ENCODE assay signal across 10 cellular contexts in the genomic region with DNA sequence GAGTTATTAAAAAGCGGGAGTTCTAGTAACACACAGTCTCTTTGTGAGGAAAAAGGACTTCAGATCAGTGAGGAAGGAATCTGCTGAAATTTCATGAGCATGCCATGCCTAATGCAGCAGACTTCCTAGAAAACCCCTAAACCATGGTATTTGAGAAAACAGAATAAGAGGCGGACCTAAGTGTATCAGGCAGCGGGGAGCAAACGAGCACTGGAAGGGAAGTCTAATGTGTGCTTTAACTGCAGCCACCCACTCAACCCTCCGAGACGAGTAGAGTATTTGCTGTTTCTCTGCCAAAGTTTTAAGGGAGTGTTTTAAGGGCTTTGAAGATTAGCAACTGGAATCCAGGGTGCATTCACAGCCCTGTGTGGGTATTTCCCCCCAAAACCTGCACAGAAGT. TPM values are rescaled to one million over a fixed set of nuclear protein-coding genes. Genes with fewer than 3 reads are reported as not detected.
DNase-seq lines count a peak whose midpoint lies in the region; ATAC-seq and TF ChIP-seq lines count a peak whose summit lies in the region.
"Had no signal": no experiment of that assay in that cellular context is flagged by ENCODE, and none has a peak within 500 bp of the region (broad histone marks: within the 10 kb centered on the region; RNA-seq: fewer than 3 reads in every experiment).

No MANE protein-coding gene starts in this region.

- H3K4me3 ChIP-seq in heart right ventricle (no peak overlapping the region), osteoblast (ENCODE audit: insufficient read depth, low read length) (no peak overlapping the region), uterus (no peak overlapping the region)

- peaks cover 0 to 74% (median 11%) of the 10 kb centered on the region in 9 donors for H3K36me3 ChIP-seq in heart right ventricle
- H3K36me3 ChIP-seq in osteoblast (ENCODE audit: insufficient read depth, low read length) = peaks cover 39% of the 10 kb centered on the region
- no peaks in the 10 kb centered on the region for H3K36me3 ChIP-seq in uterus

- 41 to 42% methylated on average over 6 of the region's 6 CpGs for WGBS in heart right ventricle, 2 donors

- H3K4me1 Mint-ChIP-seq in activated naive CD4-positive, alpha-beta T cell treated with anti-CD3 and anti-CD28 coated beads, Interleukin-2, amount 10 ng/mL, durations not matched to agents 7 days and 5 days = peaks cover 23% of the 10 kb centered on the region

- DNase-seq in activated naive CD4-positive, alpha-beta T cell treated with anti-CD3 and anti-CD28 coated beads, Interleukin-2, amount 10 ng/mL, durations not matched to agents 7 days and 5 days = no peak
- no peak for DNase-seq in activated naive CD4-positive, alpha-beta T cell treated with anti-CD3 and anti-CD28 coated beads, Interleukin-2, amount 50 U/mL, for 16 hours
- DNase-seq in heart right ventricle (no peak), osteoblast (ENCODE audit: insufficient read length, low spot score, missing footprints) (peak; percentile 44), uterus (no peak), anterior cingulate cortex (lab: John Stamatoyannopoulos, UW) (no peak)
- no peak for DNase-seq in activated CD4-positive, alpha-beta T cell treated with anti-CD3 and anti-CD28 coated beads, Interleukin-2, amount 50 U/mL, for 48 hours
- DNase-seq: mesendoderm had no signal

- peaks cover 0 to 19% (median 14%) of the 10 kb centered on the region in 9 donors for H3K4me1 ChIP-seq in heart right ventricle
- no peaks in the 10 kb centered on the region for H3K4me1 ChIP-seq in osteoblast (ENCODE audit: insufficient read depth, low read length)
- H3K4me1 ChIP-seq in uterus = no peaks in the 10 kb centered on the region

- H3K79me2 ChIP-seq in osteoblast (ENCODE audit: insufficient read depth, low read length) = no peaks in the 10 kb centered on the region

- no peaks in the 10 kb centered on the region for H3K27me3 Mint-ChIP-seq in activated naive CD4-positive, alpha-beta T cell treated with anti-CD3 and anti-CD28 coated beads, Interleukin-2, amount 10 ng/mL, durations not matched to agents 7 days and 5 days

- H4K20me1 ChIP-seq in osteoblast (ENCODE audit: insufficient read depth, low read length) = no peaks in the 10 kb centered on the region

- no peaks in the 10 kb centered on the region for H3K9me3 ChIP-seq in heart right ventricle
- H3K9me3 ChIP-seq in osteoblast (ENCODE audit: low read depth, low read length) = no peaks in the 10 kb centered on the region
- H3K9me3 ChIP-seq in uterus = no peaks in the 10 kb centered on the region

- H3K27me3 ChIP-seq in heart right ventricle (no peaks in the 10 kb centered on the region), osteoblast (ENCODE audit: insufficient read depth, low read length) (no peaks in the 10 kb centered on the region), uterus (no peaks in the 10 kb centered on the region)

- H3K36me3 Mint-ChIP-seq in activated naive CD4-positive, alpha-beta T cell treated with anti-CD3 and anti-CD28 coated beads, Interleukin-2, amount 10 ng/mL, durations not matched to agents 7 days and 5 days = peaks cover 16% of the 10 kb centered on the region

- H3K4me2 ChIP-seq in osteoblast (ENCODE audit: insufficient read depth, low read length) = no peak overlapping the region

- no peak overlapping the region for H3K4me3 Mint-ChIP-seq in activated naive CD4-positive, alpha-beta T cell treated with anti-CD3 and anti-CD28 coated beads, Interleukin-2, amount 10 ng/mL, durations not matched to agents 7 days and 5 days
- H3K4me3 Mint-ChIP-seq: T-helper 2 cell treated with Interferon-gamma antibody and Interleukin-4, amounts not matched to agents 5 μg/mL and 100 μg/mL, for 36 hours had no signal

- CTCF ChIA-PET in activated naive CD4-positive, alpha-beta T cell treated with anti-CD3 and anti-CD28 coated beads, Interleukin-2, amount 10 ng/mL, durations not matched to agents 7 days and 5 days (lab: Charles Lee) = interaction anchor here (1.1 to 1.3 kb wide), 2 partner anchors 83 to 115 kb away, joined by 3 read pairs; no protein-coding TSS in a partner anchor

- intact Hi-C loops in heart right ventricle (cut with DNase I) (no loop called here), uterus (cut with DNase I; ENCODE audit: low total_unique reads) (no loop called here)

- no peaks in the 10 kb centered on the region for H3K9me3 Mint-ChIP-seq in activated naive CD4-positive, alpha-beta T cell treated with anti-CD3 and anti-CD28 coated beads, Interleukin-2, amount 10 ng/mL, durations not matched to agents 7 days and 5 days
- H3K9me3 Mint-ChIP-seq: T-helper 2 cell treated with Interferon-gamma antibody and Interleukin-4, amounts not matched to agents 5 μg/mL and 100 μg/mL, for 36 hours had no signal

- no peak for TF ChIP-seq POLR2A in uterus (IDR thresholded peaks at IDR 0.05)

- ATAC-seq in heart right ventricle = peak in 5 of 8 donors; percentile 25 to 63 (median 41)
- ATAC-seq in GM21367 (IDR thresholded peaks at IDR 0.05; ENCODE audit: unreplicated experiment) = no peak

- TF ChIP-seq CTCF in heart right ventricle (IDR thresholded peaks at IDR 0.05) (no peak), osteoblast (IDR thresholded peaks at IDR 0.05; ENCODE audit: extremely low read depth, low read depth, low read length) (no peak), uterus (IDR thresholded peaks at IDR 0.05) (no peak)

- H3K27ac ChIP-seq in heart right ventricle = peak overlapping the region; percentile 25 to 85 (median 66)
- H3K27ac ChIP-seq in osteoblast (ENCODE audit: low read depth, low read length) = no peak overlapping the region
- H3K27ac ChIP-seq in uterus = peak overlapping the region; percentile 76 to 80

- H3K27ac Mint-ChIP-seq in activated naive CD4-positive, alpha-beta T cell treated with anti-CD3 and anti-CD28 coated beads, Interleukin-2, amount 10 ng/mL, durations not matched to agents 7 days and 5 days = peak overlapping the region; percentile 90
- H3K27ac Mint-ChIP-seq: T-helper 2 cell treated with Interferon-gamma antibody and Interleukin-4, amounts not matched to agents 5 μg/mL and 100 μg/mL, for 36 hours had no signal

- no peak overlapping the region for H2AFZ ChIP-seq in osteoblast (ENCODE audit: low read length)

RNA-seq across cellular contexts. Expression of gene ACADS, which starts 36.5 kb away (rescaled TPM):
- total RNA-seq in heart right ventricle (100 to 1,000 TPM in 1 of 10 donors, 10 to 100 TPM in 9; 67.0 to 119 (median 77.9) TPM), osteoblast (10.5 and 12.7 TPM in 2 replicates), uterus (10 to 100 TPM in 3 of 4 donors, 1 to 10 TPM in 1; 1.2 to 46.1 (median 13.9) TPM)
- polyA plus RNA-seq in heart right ventricle = 10 to 100 TPM; 64.4 to 69.0 TPM

RNA-seq across cellular contexts. Expression of gene UNC119B, which starts 51.8 kb away (rescaled TPM):
- total RNA-seq in heart right ventricle (10 to 100 TPM in 5 of 10 donors, 1 to 10 TPM in 5; 5.9 to 15.4 (median 9.6) TPM), osteoblast (23.2 and 24.5 TPM in 2 replicates), uterus (10 to 100 TPM; 13.8 to 44.8 (median 32.1) TPM)
- polyA plus RNA-seq in heart right ventricle = 1 to 10 TPM; 5.0 to 9.5 TPM
